ENCODE assay signal across 9 cellular contexts in the genomic region with DNA sequence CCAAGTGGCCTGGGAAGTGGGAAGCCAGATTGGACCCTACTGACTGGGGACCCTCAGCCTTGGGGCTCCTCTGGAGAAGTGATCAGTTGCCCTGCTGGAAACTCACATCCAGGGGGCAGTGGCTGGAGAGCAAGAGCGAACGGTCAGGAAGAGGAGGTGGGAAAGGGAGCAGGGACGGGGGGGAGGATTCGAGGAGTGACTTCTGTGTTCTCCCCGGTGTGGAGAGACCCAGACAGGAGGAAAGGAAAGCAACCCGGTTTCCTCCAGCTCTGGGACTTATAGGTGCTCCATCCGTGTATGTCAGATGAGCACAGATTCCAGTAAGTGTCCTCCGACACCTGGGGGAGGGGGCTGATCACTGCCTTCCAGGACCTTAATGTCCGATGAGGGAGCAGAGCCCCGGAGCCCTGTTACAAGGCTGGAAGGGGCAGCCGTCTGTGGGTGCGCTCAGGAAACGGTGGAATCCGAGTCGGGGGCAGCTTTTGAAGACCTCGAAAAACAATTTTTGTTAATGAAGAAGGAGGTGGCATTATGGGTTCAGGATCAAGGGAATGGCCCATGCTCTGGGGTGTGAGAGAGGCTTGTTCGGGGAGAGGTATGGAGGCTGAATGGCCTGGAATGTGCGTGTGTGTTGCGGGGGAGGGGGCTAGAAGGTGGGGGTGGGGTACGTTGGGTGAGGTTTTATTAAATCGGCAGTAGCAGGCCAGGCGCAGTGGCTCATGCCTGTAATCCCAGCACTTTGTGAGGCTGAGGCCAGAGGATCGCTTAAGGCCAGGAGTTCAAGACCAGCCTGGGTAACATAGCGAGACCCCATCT. TPM values are rescaled to one million over a fixed set of nuclear protein-coding genes. Genes with fewer than 3 reads are reported as not detected.
A peak's percentile ranks its signal among the peaks of the same experiment; 100 is the strongest.
DNase-seq lines count a peak whose midpoint lies in the region; TF ChIP-seq lines count a peak whose summit lies in the region.
"Had no signal": no experiment of that assay in that cellular context is flagged by ENCODE, and none has a peak within 500 bp of the region (broad histone marks: within the 10 kb centered on the region; RNA-seq: fewer than 3 reads in every experiment).

No MANE protein-coding gene starts in this region.

- no peak overlapping the region for H3K4me2 ChIP-seq in mesenchymal stem cell (ENCODE audit: low read length, poor library complexity, severe bottlenecking)

- H3K4ac ChIP-seq in mesenchymal stem cell (ENCODE audit: low read depth in 1 of 2, low read length in 2 of 2) = no peak overlapping the region

- no peak overlapping the region for H3K23ac ChIP-seq in mesenchymal stem cell (ENCODE audit: low read length in 2 of 2)

- H2BK120ac ChIP-seq in mesenchymal stem cell (ENCODE audit: low read depth, low read length) = no peak overlapping the region

- peaks cover 16% of the 10 kb centered on the region for H3K4me1 ChIP-seq in mesenchymal stem cell (ENCODE audit: control insufficient read depth, insufficient read depth, low read depth, low read length)

- TF ChIP-seq CTCF in 22Rv1 (IDR thresholded peaks at IDR 0.05) = peak; percentile 34
- peak; percentile 21 for TF ChIP-seq CTCF in HFFc6 (IDR thresholded peaks at IDR 0.05)

- H2BK12ac ChIP-seq in mesenchymal stem cell (ENCODE audit: low read length in 2 of 2) = no peak overlapping the region

- H2BK15ac ChIP-seq in mesenchymal stem cell (ENCODE audit: low read depth, poor library complexity, severe bottlenecking) = no peak overlapping the region

- H4K8ac ChIP-seq in mesenchymal stem cell (ENCODE audit: low read length) = no peak overlapping the region

- no peak overlapping the region for H2AK5ac ChIP-seq in mesenchymal stem cell (ENCODE audit: low read length, severe bottlenecking)

- H3K36me3 Mint-ChIP-seq in HFFc6 (ENCODE audit: low read depth) = no peaks in the 10 kb centered on the region

- H3K27ac ChIP-seq in 22Rv1 (no peak overlapping the region), mesenchymal stem cell (ENCODE audit: low read length, poor library complexity, severe bottlenecking) (no peak overlapping the region)
- H3K27ac ChIP-seq: SJSA1 had no signal

- peaks cover 56% of the 10 kb centered on the region for H3K27me3 Mint-ChIP-seq in HFFc6 (ENCODE audit: insufficient read depth)

- H3K27ac Mint-ChIP-seq in HFFc6 = no peak overlapping the region

- 15% methylated on average over 22 of the region's 24 CpGs for WGBS in mesenchymal stem cell

- no peaks in the 10 kb centered on the region for H3K36me3 ChIP-seq in mesenchymal stem cell (ENCODE audit: control insufficient read depth in 1 of 2, insufficient read depth in 2 of 2, low read depth in 1 of 2, low read length in 2 of 2)
- H3K36me3 ChIP-seq: SJSA1 had no signal

- no peaks in the 10 kb centered on the region; the same call in 1 of the 2 replicates for H3K4me1 Mint-ChIP-seq in HFFc6 (ENCODE audit: low read depth)

- peaks cover 60 to 66% of the 10 kb centered on the region in 2 experiments for H3K27me3 ChIP-seq in mesenchymal stem cell (ENCODE audit: control insufficient read depth in 1 of 2, insufficient read depth in 1 of 2, low read length in 2 of 2)

- no peaks in the 10 kb centered on the region for H3K9me3 ChIP-seq in mesenchymal stem cell (ENCODE audit: control insufficient read depth, low read length)
- H3K9me3 ChIP-seq: SJSA1 had no signal

- no peak for DNase-seq in HFFc6
- DNase-seq in cerebellum (ENCODE audit: low spot score) = peak; percentile 65
- DNase-seq in mesenchymal stem cell = peak; percentile 23
- DNase-seq in effector CD4-positive, alpha-beta T cell = no peak
- DNase-seq in activated CD8-positive, alpha-beta memory T cell treated with anti-CD3 and anti-CD28 coated beads, Interleukin-2, amount 50 U/mL, for 48 hours = no peak
- DNase-seq in NCI-H187 treated with DMSO at 0.1 percent for 48 hours (lab: John Stamatoyannopoulos, UW) = no peak
- DNase-seq in OCI-M2 (lab: John Stamatoyannopoulos, UW; ENCODE audit: unreplicated experiment) = no peak

- no peak overlapping the region for H2AFZ ChIP-seq in mesenchymal stem cell (ENCODE audit: low read depth, low read length)

- peak overlapping the region; percentile 18 for H3K9ac ChIP-seq in mesenchymal stem cell (ENCODE audit: low read length)

- H3K79me1 ChIP-seq in mesenchymal stem cell (replicated peaks; ENCODE audit: low read length, poor library complexity, severe bottlenecking) = no peaks in the 10 kb centered on the region

- no peak overlapping the region for H2BK5ac ChIP-seq in mesenchymal stem cell (ENCODE audit: low read depth, low read length, poor library complexity, severe bottlenecking)

- H3K9me3 Mint-ChIP-seq in HFFc6 = no peaks in the 10 kb centered on the region

- no peak overlapping the region for H4K91ac ChIP-seq in mesenchymal stem cell (ENCODE audit: low read length)

- no peak overlapping the region for H3K18ac ChIP-seq in mesenchymal stem cell (ENCODE audit: low read depth in 1 of 2, low read length in 2 of 2)

- 0 out of 2 replicates have a peak overlapping the region, but pooled peaks have one; percentile 16 for H3K4me3 Mint-ChIP-seq in HFFc6

- no peak overlapping the region for H3K14ac ChIP-seq in mesenchymal stem cell (ENCODE audit: low read length in 2 of 2)

- no peak overlapping the region for H3K4me3 ChIP-seq in mesenchymal stem cell (ENCODE audit: insufficient read depth in 1 of 2, low read depth in 1 of 2, low read length in 2 of 2)
- H3K4me3 ChIP-seq: SJSA1 had no signal

RNA-seq across cellular contexts. Expression of gene NDRG4, which starts 34.8 kb away (rescaled TPM):
- 1 to 10 TPM; 1.5 to 5.3 (median 3.6) TPM for total RNA-seq in HFFc6 (2021; fragmentation: NEBNext Ultra II Directional; extraction: Animal tissue kit (Norgen Biotek cat#: 25700))
- 280 TPM for total RNA-seq in cerebellum
- polyA plus RNA-seq in mesenchymal stem cell (2013, experiment 1 of 2) = 8.0 TPM
- polyA plus RNA-seq in mesenchymal stem cell (2013, experiment 2 of 2) = 8.0 TPM

RNA-seq across cellular contexts. Expression of gene SETD6, which starts 50.2 kb away (rescaled TPM):
- total RNA-seq in HFFc6 (2021; fragmentation: NEBNext Ultra II Directional; extraction: Animal tissue kit (Norgen Biotek cat#: 25700)) = 1 to 10 TPM; 1.8 to 3.5 (median 2.9) TPM
- total RNA-seq in cerebellum = 32.0 TPM
- polyA plus RNA-seq in mesenchymal stem cell (2013, experiment 1 of 2) = 4.6 TPM
- 4.2 TPM for polyA plus RNA-seq in mesenchymal stem cell (2013, experiment 2 of 2)

Comparison
In these comparisons a context has a peak if more than half of its experiments do, and no peak if none do; other contexts are left out.
1. DNase-seq: peak in cerebellum (single experiment) and mesenchymal stem cell (single experiment); none in HFFc6 (single experiment), effector CD4-positive, alpha-beta T cell (single experiment), activated CD8-positive, alpha-beta memory T cell treated with anti-CD3 and anti-CD28 coated beads, Interleukin-2, amount 50 U/mL, for 48 hours (single experiment), NCI-H187 treated with DMSO at 0.1 percent for 48 hours (single experiment) and OCI-M2 (single experiment).
2. RNA of gene NDRG4, which starts 34.8 kb away (total RNA-seq): 280 TPM in cerebellum (single experiment); 1.5 to 5.3 TPM in HFFc6; every median in the first group is over 10 times any median in the second.